11 cellular contexts compared by ENCODE assay signal in the genomic region with DNA sequence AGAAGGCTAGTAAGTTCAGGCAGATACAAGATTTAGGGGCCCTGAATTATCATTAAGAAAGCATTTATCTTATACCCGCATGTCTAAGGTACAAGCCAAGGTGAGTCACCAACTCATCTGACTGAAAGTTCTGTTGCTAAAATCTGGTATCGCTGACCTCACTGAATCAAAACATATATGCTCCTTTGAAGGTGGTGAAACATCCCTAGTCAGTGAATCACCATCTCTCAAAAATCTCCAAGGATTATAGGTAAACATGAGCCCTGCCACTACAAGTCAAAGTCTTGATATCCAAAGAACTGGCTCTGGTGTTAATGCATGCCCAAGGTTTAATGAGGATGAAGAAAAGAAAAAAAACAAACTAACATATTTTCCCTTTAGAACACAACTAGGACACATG. TPM values are rescaled to one million over a fixed set of nuclear protein-coding genes. Genes with fewer than 3 reads are reported as not detected.
DNase-seq lines count a peak whose midpoint lies in the region; ATAC-seq, FAIRE-seq and TF ChIP-seq lines count a peak whose summit lies in the region.
"Had no signal": no experiment of that assay in that cellular context is flagged by ENCODE, and none has a peak within 500 bp of the region (broad histone marks: within the 10 kb centered on the region; RNA-seq: fewer than 3 reads in every experiment).

No MANE protein-coding gene starts in this region.

- ATAC-seq in activated T-cell treated with anti-CD3 and anti-CD28 coated beads, Interleukin-2, amount 50 U/mL, for 4 hours: peak; percentile 40 to 58
- ATAC-seq in GM19035 (IDR thresholded peaks at IDR 0.05; ENCODE audit: unreplicated experiment): no peak

- no peak for DNase-seq in activated T-cell treated with anti-CD3 and anti-CD28 coated beads, Interleukin-2, amount 50 U/mL, for 4 hours
- DNase-seq in activated T-cell treated with anti-CD3 and anti-CD28 coated beads, Interleukin-2, amount 50 U/mL, for 24 hours: no peak
- DNase-seq in astrocyte (ENCODE audit: low read depth) (peak; percentile 92), kidney glomerular epithelial cell (lab: John Stamatoyannopoulos, UW) (peak; percentile 83), suprapubic skin (ENCODE audit: low spot score in 2 of 2) (no peak), NCI-H2107 treated with DMSO at 0.1 percent for 48 hours (lab: John Stamatoyannopoulos, UW; ENCODE audit: unreplicated experiment) (no peak), NCI-H446 treated with DMSO at 0.1 percent for 48 hours (lab: John Stamatoyannopoulos, UW) (no peak)
- DNase-seq: activated gamma-delta T cell, MG63, tibial artery had no signal

- TF ChIP-seq CTCF in astrocyte (IDR thresholded peaks at IDR 0.05; ENCODE audit: insufficient read depth, low read depth, low read length): no peak
- TF ChIP-seq CTCF in suprapubic skin (IDR thresholded peaks at IDR 0.05): no peak

- H3K36me3 ChIP-seq in astrocyte (ENCODE audit: insufficient read depth, low read length) (no peaks in the 10 kb centered on the region), suprapubic skin (no peaks in the 10 kb centered on the region)
- H3K36me3 ChIP-seq: MG63, tibial artery had no signal

- peaks cover 93% of the 10 kb centered on the region for H3K79me2 ChIP-seq in astrocyte (ENCODE audit: insufficient read depth, low read length)

- no peak overlapping the region for H3K27ac Mint-ChIP-seq in activated T-cell treated with anti-CD3 and anti-CD28 coated beads, Interleukin-2, amount 50 U/mL, for 24 hours
- peak overlapping the region; percentile 63 for H3K27ac Mint-ChIP-seq in astrocyte (ENCODE audit: unreplicated experiment)

- no peaks in the 10 kb centered on the region for H3K9me3 Mint-ChIP-seq in activated T-cell treated with anti-CD3 and anti-CD28 coated beads, Interleukin-2, amount 50 U/mL, for 4 hours
- H3K9me3 Mint-ChIP-seq in activated T-cell treated with anti-CD3 and anti-CD28 coated beads, Interleukin-2, amount 50 U/mL, for 24 hours: no peaks in the 10 kb centered on the region
- peaks cover under 1% of the 10 kb centered on the region for H3K9me3 Mint-ChIP-seq in astrocyte (ENCODE audit: unreplicated experiment)

- H3K4me1 ChIP-seq in astrocyte (ENCODE audit: insufficient read depth, low read length) (peaks cover 47% of the 10 kb centered on the region), suprapubic skin (peaks cover 36% of the 10 kb centered on the region)

- FAIRE-seq in astrocyte (lab: Jason Lieb, UNC): peak; percentile 87

- H3K4me3 ChIP-seq in astrocyte (ENCODE audit: insufficient read depth, low read depth, low read length): no peak overlapping the region
- no peak overlapping the region for H3K4me3 ChIP-seq in suprapubic skin
- H3K4me3 ChIP-seq: MG63, tibial artery had no signal

- TF ChIP-seq POLR2A in suprapubic skin (IDR thresholded peaks at IDR 0.05): no peak

- peak overlapping the region; percentile 50 for H3K4me2 ChIP-seq in astrocyte (ENCODE audit: low read length)

- TF ChIP-seq EP300 in suprapubic skin (IDR thresholded peaks at IDR 0.05): no peak

- peak overlapping the region; percentile 28 for H3K9ac ChIP-seq in astrocyte (ENCODE audit: low read length)

- WGBS in suprapubic skin: 56% methylated on average over 2 of the region's 2 CpGs

- H3K27me3 Mint-ChIP-seq in activated T-cell treated with anti-CD3 and anti-CD28 coated beads, Interleukin-2, amount 50 U/mL, for 4 hours (ENCODE audit: low read depth): no peaks in the 10 kb centered on the region
- no peaks in the 10 kb centered on the region for H3K27me3 Mint-ChIP-seq in activated T-cell treated with anti-CD3 and anti-CD28 coated beads, Interleukin-2, amount 50 U/mL, for 24 hours
- H3K27me3 Mint-ChIP-seq in astrocyte (ENCODE audit: low read depth, unreplicated experiment): no peaks in the 10 kb centered on the region

- no peaks in the 10 kb centered on the region for H3K9me3 ChIP-seq in astrocyte (ENCODE audit: insufficient read depth, low read depth, low read length)
- no peaks in the 10 kb centered on the region for H3K9me3 ChIP-seq in suprapubic skin
- H3K9me3 ChIP-seq: MG63, tibial artery had no signal

- no peaks in the 10 kb centered on the region for H3K36me3 Mint-ChIP-seq in activated T-cell treated with anti-CD3 and anti-CD28 coated beads, Interleukin-2, amount 50 U/mL, for 4 hours (ENCODE audit: insufficient read depth)
- no peaks in the 10 kb centered on the region for H3K36me3 Mint-ChIP-seq in activated T-cell treated with anti-CD3 and anti-CD28 coated beads, Interleukin-2, amount 50 U/mL, for 24 hours (ENCODE audit: low read depth)
- peaks cover 8% of the 10 kb centered on the region for H3K36me3 Mint-ChIP-seq in astrocyte (ENCODE audit: low read depth, unreplicated experiment)

- peak overlapping the region; percentile 77 for H3K27ac ChIP-seq in astrocyte (ENCODE audit: low read depth, low read length)
- peak overlapping the region; percentile 65 for H3K27ac ChIP-seq in suprapubic skin

- H2AFZ ChIP-seq in astrocyte (ENCODE audit: low read depth, low read length): no peak overlapping the region

- peaks cover 8% of the 10 kb centered on the region for H4K20me1 ChIP-seq in astrocyte (ENCODE audit: insufficient read depth, low read length)

- no peak overlapping the region for H3K4me3 Mint-ChIP-seq in activated T-cell treated with anti-CD3 and anti-CD28 coated beads, Interleukin-2, amount 50 U/mL, for 4 hours
- H3K4me3 Mint-ChIP-seq in activated T-cell treated with anti-CD3 and anti-CD28 coated beads, Interleukin-2, amount 50 U/mL, for 24 hours: no peak overlapping the region
- no peak overlapping the region for H3K4me3 Mint-ChIP-seq in astrocyte (ENCODE audit: unreplicated experiment)

- H3K27me3 ChIP-seq in astrocyte (ENCODE audit: insufficient read depth, low read length) (no peaks in the 10 kb centered on the region), suprapubic skin (no peaks in the 10 kb centered on the region)
- H3K27me3 ChIP-seq: MG63, tibial artery had no signal

- H3K4me1 Mint-ChIP-seq in activated T-cell treated with anti-CD3 and anti-CD28 coated beads, Interleukin-2, amount 50 U/mL, for 4 hours (ENCODE audit: low read depth): no peaks in the 10 kb centered on the region
- peaks cover 5% of the 10 kb centered on the region for H3K4me1 Mint-ChIP-seq in activated T-cell treated with anti-CD3 and anti-CD28 coated beads, Interleukin-2, amount 50 U/mL, for 24 hours (ENCODE audit: low read depth)
- H3K4me1 Mint-ChIP-seq in astrocyte (ENCODE audit: low read depth, unreplicated experiment): peaks cover 48% of the 10 kb centered on the region

RNA-seq across cellular contexts. Expression of gene IRS1, which starts 43.5 kb away (rescaled TPM):
- total RNA-seq in activated T-cell treated with anti-CD3 and anti-CD28 coated beads, Interleukin-2, amount 50 U/mL, for 4 hours: 1 to 10 TPM; 3.9 to 4.6 (median 4.6) TPM
- 34.2 and 45.0 TPM in 2 replicates for total RNA-seq in astrocyte
- 10 to 100 TPM; 18.4 to 40.7 (median 28.1) TPM for total RNA-seq in suprapubic skin

Comparison
In these comparisons a context has a peak if more than half of its experiments do, and no peak if none do; other contexts are left out.
1. DNase-seq: peak in astrocyte (single experiment) and kidney glomerular epithelial cell (single experiment); none in activated T-cell treated with anti-CD3 and anti-CD28 coated beads, Interleukin-2, amount 50 U/mL, for 4 hours (single experiment), activated T-cell treated with anti-CD3 and anti-CD28 coated beads, Interleukin-2, amount 50 U/mL, for 24 hours (single experiment), suprapubic skin (0 of 2), NCI-H2107 treated with DMSO at 0.1 percent for 48 hours (single experiment) and NCI-H446 treated with DMSO at 0.1 percent for 48 hours (single experiment).